Comparison of ENCODE assay signal across 8 cellular contexts in the genomic region with DNA sequence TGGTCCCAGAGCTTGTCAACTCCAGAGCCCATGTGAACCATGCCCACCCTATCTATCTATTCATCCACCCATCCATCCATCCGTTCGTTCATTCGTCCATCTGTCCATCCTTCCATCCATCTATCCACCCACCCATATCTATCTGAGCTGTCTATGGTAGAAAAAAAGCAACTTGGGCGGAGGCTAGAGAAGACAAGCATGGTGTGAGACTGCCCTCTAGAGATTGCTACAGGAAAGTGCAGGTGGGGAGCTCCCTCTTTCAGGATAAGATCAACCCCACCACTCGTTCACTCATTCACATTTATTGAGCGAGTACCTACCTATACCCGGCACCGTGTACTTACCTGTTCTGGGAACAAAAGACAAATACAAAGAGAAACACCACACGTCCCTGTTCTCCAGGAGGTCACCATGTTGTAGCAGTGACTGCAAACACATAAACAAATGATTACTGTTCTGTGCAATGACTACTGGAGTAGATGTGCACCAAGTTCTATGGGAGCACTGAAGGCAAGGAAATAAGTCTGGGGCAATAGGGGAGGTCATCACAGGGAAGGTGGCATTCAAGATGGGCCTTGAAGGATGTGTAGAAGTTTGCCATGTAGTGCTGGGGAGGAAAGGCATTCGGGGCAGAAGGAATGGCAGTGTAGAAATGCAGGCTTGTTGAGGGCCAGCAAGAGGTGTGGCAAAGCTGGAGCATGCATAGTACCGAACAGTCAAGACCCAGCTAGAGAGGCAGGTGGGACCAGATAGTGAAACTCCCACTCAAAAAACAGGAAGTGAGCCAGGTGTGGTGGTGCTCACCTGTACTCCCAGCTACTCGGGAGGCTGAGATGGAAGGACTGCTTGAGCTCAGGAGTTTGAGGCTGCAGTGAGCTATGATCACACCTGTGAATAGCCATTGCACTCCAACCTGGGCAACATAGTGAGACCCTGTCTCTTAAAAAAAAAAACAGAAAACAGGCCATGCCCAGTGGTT. TPM values are rescaled to one million over a fixed set of nuclear protein-coding genes. Genes with fewer than 3 reads are reported as not detected.
DNase-seq lines count a peak whose midpoint lies in the region; ATAC-seq and TF ChIP-seq lines count a peak whose summit lies in the region.

No MANE protein-coding gene starts in this region.

- H3K36me3 ChIP-seq in SK-N-MC (ENCODE audit: insufficient read depth, low read length), result no peaks in the 10 kb centered on the region

- H3K36me3 Mint-ChIP-seq in activated naive CD4-positive, alpha-beta T cell treated with anti-CD3 and anti-CD28 coated beads for 36 hours (ENCODE audit: low read depth), result no peaks in the 10 kb centered on the region
- H3K36me3 Mint-ChIP-seq in progenitor cell of endocrine pancreas (ENCODE audit: insufficient read depth), result no peaks in the 10 kb centered on the region

- no peak overlapping the region for H3K4me3 Mint-ChIP-seq in activated naive CD4-positive, alpha-beta T cell treated with anti-CD3 and anti-CD28 coated beads for 36 hours
- H3K4me3 Mint-ChIP-seq in progenitor cell of endocrine pancreas (ENCODE audit: low read depth), result no peak overlapping the region

- H3K27me3 Mint-ChIP-seq in activated naive CD4-positive, alpha-beta T cell treated with anti-CD3 and anti-CD28 coated beads for 36 hours (ENCODE audit: low read depth), result peaks cover 6% of the 10 kb centered on the region
- peaks cover 7% of the 10 kb centered on the region for H3K27me3 Mint-ChIP-seq in progenitor cell of endocrine pancreas

- no peaks in the 10 kb centered on the region for H3K4me1 Mint-ChIP-seq in activated naive CD4-positive, alpha-beta T cell treated with anti-CD3 and anti-CD28 coated beads for 36 hours (ENCODE audit: low read depth)
- peaks cover 5% of the 10 kb centered on the region for H3K4me1 Mint-ChIP-seq in progenitor cell of endocrine pancreas (ENCODE audit: low read depth)

- ATAC-seq in GM21447 (IDR thresholded peaks at IDR 0.05; ENCODE audit: unreplicated experiment) (no peak), GM18511 (IDR thresholded peaks at IDR 0.05; ENCODE audit: unreplicated experiment) (no peak)

- no peak overlapping the region for H3K27ac Mint-ChIP-seq in activated naive CD4-positive, alpha-beta T cell treated with anti-CD3 and anti-CD28 coated beads for 36 hours
- H3K27ac Mint-ChIP-seq in progenitor cell of endocrine pancreas, result no peak overlapping the region

- intact Hi-C loops in activated naive CD4-positive, alpha-beta T cell treated with anti-CD3 and anti-CD28 coated beads for 36 hours (cut with micrococcal nuclease), result loop anchor here (1.0 to 2.0 kb wide), 6 partner anchors 65 to 208 kb away; no protein-coding TSS in a partner anchor
- intact Hi-C loops in head of caudate nucleus (cut with DNase I), result no loop called here

- no peak overlapping the region for H3K27ac ChIP-seq in SK-N-MC

- no peaks in the 10 kb centered on the region for H3K9me3 Mint-ChIP-seq in activated naive CD4-positive, alpha-beta T cell treated with anti-CD3 and anti-CD28 coated beads for 36 hours
- H3K9me3 Mint-ChIP-seq in progenitor cell of endocrine pancreas (ENCODE audit: low read depth), result no peaks in the 10 kb centered on the region

- TF ChIP-seq CTCF in GM12872 (IDR thresholded peaks at IDR 0.05; ENCODE audit: insufficient read depth, low read depth, low read length) (peak; percentile 97), progenitor cell of endocrine pancreas (IDR thresholded peaks at IDR 0.05; ENCODE audit: unreplicated experiment) (peak; percentile 95)

- no peaks in the 10 kb centered on the region for H3K9me3 ChIP-seq in SK-N-MC (ENCODE audit: low read depth, low read length)

- H3K4me3 ChIP-seq in SK-N-MC, result no peak overlapping the region

- DNase-seq in NCI-H128 (lab: John Stamatoyannopoulos, UW; ENCODE audit: unreplicated experiment) (peak; percentile 10), SK-N-MC (ENCODE audit: low read depth, low spot score) (peak; percentile 61), head of caudate nucleus (peak in 33 of 42 donors; percentile 15 to 81 (median 52)), progenitor cell of endocrine pancreas (ENCODE audit: low spot score, unreplicated experiment) (peak; percentile 14)
- peak; percentile 68 for DNase-seq in activated naive CD4-positive, alpha-beta T cell treated with anti-CD3 and anti-CD28 coated beads for 36 hours

- H3K9ac ChIP-seq in SK-N-MC (ENCODE audit: insufficient read length), result no peak overlapping the region

- CTCF ChIA-PET in activated naive CD4-positive, alpha-beta T cell treated with anti-CD3 and anti-CD28 coated beads for 36 hours (lab: Charles Lee), result interaction anchor here (0.5 to 13.9 kb wide), 57 partner anchors 8 to 221 kb away, joined by 3 to 348 read pairs (median 5); partner anchors contain the start of genes ATP5MC1, CALCOCO2, PRAC2 and TTLL6

RNA-seq across cellular contexts. Expression of gene ATP5MC1, which starts 13.4 kb away (rescaled TPM):
- 100 to 1,000 TPM; 144 to 149 TPM for total RNA-seq in activated naive CD4-positive, alpha-beta T cell treated with anti-CD3 and anti-CD28 coated beads for 36 hours
- 40.2 and 45.1 TPM in 2 replicates for total RNA-seq in progenitor cell of endocrine pancreas

RNA-seq across cellular contexts. Expression of gene UBE2Z, which starts 29.0 kb away (rescaled TPM):
- 10 to 100 TPM; 76.1 to 76.9 TPM for total RNA-seq in activated naive CD4-positive, alpha-beta T cell treated with anti-CD3 and anti-CD28 coated beads for 36 hours
- 94.1 and 100 TPM in 2 replicates for total RNA-seq in progenitor cell of endocrine pancreas

RNA-seq across cellular contexts. Expression of gene CALCOCO2, which starts 48.4 kb away (rescaled TPM):
- total RNA-seq in activated naive CD4-positive, alpha-beta T cell treated with anti-CD3 and anti-CD28 coated beads for 36 hours, result 10 to 100 TPM; 78.2 to 80.3 TPM
- total RNA-seq in progenitor cell of endocrine pancreas, result 85.3 and 92.6 TPM in 2 replicates

Comparison
In these comparisons a context has a peak if more than half of its experiments do, and no peak if none do; other contexts are left out.
1. DNase-seq: peak in every context shown above with its lines; median percentile 68 in activated naive CD4-positive, alpha-beta T cell treated with anti-CD3 and anti-CD28 coated beads for 36 hours; 61 in SK-N-MC; 52 in head of caudate nucleus; 14 in progenitor cell of endocrine pancreas; 10 in NCI-H128.